Comparison of ENCODE assay signal across 9 cellular contexts in genomic region chr10:109852718-109853037, GRCh38.
DNase-seq lines count a peak whose midpoint lies in the region; ATAC-seq and TF ChIP-seq lines count a peak whose summit lies in the region.
"Had no signal": no experiment of that assay in that cellular context is flagged by ENCODE, and none has a peak within 500 bp of the region (broad histone marks: within the 10 kb centered on the region; RNA-seq: fewer than 3 reads in every experiment).

No MANE protein-coding gene starts in this region.

- DNase-seq in CD8-positive, alpha-beta memory T cell: no peak
- DNase-seq in chondrocyte (ENCODE audit: low spot score): no peak
- DNase-seq in immature natural killer cell: no peak
- DNase-seq in MV-4-11 (lab: John Stamatoyannopoulos, UW): no peak
- no peak for DNase-seq in activated CD4-positive, alpha-beta T cell treated with anti-CD3 and anti-CD28 coated beads for 4 hours
- DNase-seq in mesothelial cell of epicardium (ENCODE audit: low spot score in 2 of 2, unreplicated experiment in 2 of 2): no peak

- POLR2A ChIA-PET in CD8-positive, alpha-beta memory T cell (lab: Charles Lee): no interaction called here

- no peaks in the 10 kb centered on the region for H3K9me3 Mint-ChIP-seq in CD8-positive, alpha-beta memory T cell
- H3K9me3 Mint-ChIP-seq in chondrocyte (ENCODE audit: low read depth): no peaks in the 10 kb centered on the region
- H3K9me3 Mint-ChIP-seq in immature natural killer cell: no peaks in the 10 kb centered on the region
- H3K9me3 Mint-ChIP-seq in mesothelial cell of epicardium: no peaks in the 10 kb centered on the region
- H3K9me3 Mint-ChIP-seq: CD4-positive, alpha-beta memory T cell had no signal

- no peaks in the 10 kb centered on the region for H3K36me3 Mint-ChIP-seq in CD8-positive, alpha-beta memory T cell
- H3K36me3 Mint-ChIP-seq in chondrocyte (ENCODE audit: low read depth) (no peaks in the 10 kb centered on the region), immature natural killer cell (peaks cover 0 to under 1% (median 0%) of the 10 kb centered on the region in 3 donors), mesothelial cell of epicardium (no peaks in the 10 kb centered on the region)
- H3K36me3 Mint-ChIP-seq: CD4-positive, alpha-beta memory T cell had no signal

- peaks cover 6% of the 10 kb centered on the region in 2 donors for H3K27me3 Mint-ChIP-seq in CD8-positive, alpha-beta memory T cell
- H3K27me3 Mint-ChIP-seq in chondrocyte (ENCODE audit: low read depth) (peaks cover 2% of the 10 kb centered on the region), immature natural killer cell (ENCODE audit: low read depth in 3 of 3) (peaks cover 0 to 3% (median 2%) of the 10 kb centered on the region in 3 donors), mesothelial cell of epicardium (ENCODE audit: low read depth) (peaks cover 3% of the 10 kb centered on the region)

- H3K4me1 ChIP-seq in CD8-positive, alpha-beta memory T cell (ENCODE audit: insufficient read depth, low read length): peaks cover 6% of the 10 kb centered on the region

- no peaks in the 10 kb centered on the region for H3K36me3 ChIP-seq in CD8-positive, alpha-beta memory T cell (ENCODE audit: insufficient read depth, low read length)

- no peak overlapping the region for H3K4me3 ChIP-seq in CD8-positive, alpha-beta memory T cell (ENCODE audit: low read length)

- CTCF ChIA-PET in CD8-positive, alpha-beta memory T cell (lab: Charles Lee): interaction anchor here (0.7 to 1.2 kb wide), 2 partner anchors 12 to 29 kb away, joined by 3 read pairs; no protein-coding TSS in a partner anchor

- H3K4me3 Mint-ChIP-seq in CD8-positive, alpha-beta memory T cell: peak overlapping the region in 4 of 7 donors; percentile 10 to 78 (median 37)
- H3K4me3 Mint-ChIP-seq in chondrocyte (ENCODE audit: unreplicated experiment): no peak overlapping the region
- no peak overlapping the region for H3K4me3 Mint-ChIP-seq in immature natural killer cell
- no peak overlapping the region for H3K4me3 Mint-ChIP-seq in mesothelial cell of epicardium

- peak overlapping the region in 2 of 8 donors; percentile 12 to 45 for H3K27ac Mint-ChIP-seq in CD8-positive, alpha-beta memory T cell
- no peak overlapping the region for H3K27ac Mint-ChIP-seq in chondrocyte (ENCODE audit: unreplicated experiment)
- no peak overlapping the region for H3K27ac Mint-ChIP-seq in immature natural killer cell
- no peak overlapping the region for H3K27ac Mint-ChIP-seq in mesothelial cell of epicardium

- no peaks in the 10 kb centered on the region for H3K27me3 ChIP-seq in CD8-positive, alpha-beta memory T cell (ENCODE audit: insufficient read depth, low read length, poor library complexity, severe bottlenecking)

- H3K27ac ChIP-seq in CD8-positive, alpha-beta memory T cell (ENCODE audit: low read depth, low read length): no peak overlapping the region

- H3K4me1 Mint-ChIP-seq in CD8-positive, alpha-beta memory T cell: peaks cover 14 to 18% (median 17%) of the 10 kb centered on the region in 3 donors
- H3K4me1 Mint-ChIP-seq in chondrocyte (ENCODE audit: low read depth) (peaks cover 7% of the 10 kb centered on the region), immature natural killer cell (peaks cover 8 to 15% of the 10 kb centered on the region in 2 donors), mesothelial cell of epicardium (peaks cover 3% of the 10 kb centered on the region)

- no peaks in the 10 kb centered on the region for H3K9me3 ChIP-seq in CD8-positive, alpha-beta memory T cell (ENCODE audit: low read length)

- ATAC-seq in GM19463 (IDR thresholded peaks at IDR 0.05; ENCODE audit: unreplicated experiment) (peak; percentile 21), HG03066 (IDR thresholded peaks at IDR 0.05; ENCODE audit: low read depth, unreplicated experiment) (peak; percentile 18)

- TF ChIP-seq CTCF in chondrocyte (IDR thresholded peaks at IDR 0.05) (peak; percentile 55), mesothelial cell of epicardium (IDR thresholded peaks at IDR 0.05; ENCODE audit: unreplicated experiment) (no peak)

Comparison
In these comparisons a context has a peak if more than half of its experiments do, and no peak if none do; other contexts are left out.
1. H3K4me3 Mint-ChIP-seq: peak in CD8-positive, alpha-beta memory T cell (4 of 7); none in chondrocyte (single experiment), immature natural killer cell (0 of 5) and mesothelial cell of epicardium (single experiment).